In genomic region chr12:795305-795704, GRCh38 we compare ENCODE assay signal across 1 cellular context.
TF ChIP-seq lines count a peak whose summit lies in the region.

No MANE protein-coding gene starts in this region.

TF ChIP-seq in SK-N-SH, 30 proteins besides CTCF, POLR2A, EP300 and RAD21 (continued from another document):
- TF ChIP-seq USF2 (IDR thresholded peaks at IDR 0.05; ENCODE audit: borderline replicate concordance, low read depth, low read length) (no peak), FOXJ3 (CRISPR knock-in tag; IDR thresholded peaks at IDR 0.05) (no peak), FOXM1 (IDR thresholded peaks at IDR 0.05; ENCODE audit: low read depth) (no peak), ELF1 (IDR thresholded peaks at IDR 0.05) (no peak), RCOR1 (IDR thresholded peaks at IDR 0.05; ENCODE audit: low read length) (peak; percentile 13; the same call in 1 of the 2 replicates), SMC3 (IDR thresholded peaks at IDR 0.05; ENCODE audit: low read depth, low read length) (no peak), USF1 (IDR thresholded peaks at IDR 0.05; ENCODE audit: borderline replicate concordance, low read depth) (no peak), TEAD4 (IDR thresholded peaks at IDR 0.05; ENCODE audit: borderline replicate concordance, insufficient read depth) (no peak), IRF3 (IDR thresholded peaks at IDR 0.05; ENCODE audit: low read depth, low read length) (no peak), REST (IDR thresholded peaks at IDR 0.05; ENCODE audit: low read depth, low read length) (no peak), TCF12 (IDR thresholded peaks at IDR 0.05) (peak; percentile 41; the same call in 1 of the 2 replicates), SIN3A (IDR thresholded peaks at IDR 0.05; ENCODE audit: borderline replicate concordance, low read depth, low read length) (no peak), GATA2 (CRISPR knock-in tag; IDR thresholded peaks at IDR 0.05) (peak; percentile 44), YY1 (IDR thresholded peaks at IDR 0.05; ENCODE audit: low read depth) (no peak), POLR2AphosphoS5 (IDR thresholded peaks at IDR 0.05; ENCODE audit: low read depth, low read length) (no peak), RXRA (IDR thresholded peaks at IDR 0.05; ENCODE audit: borderline replicate concordance, low read depth) (no peak), FOSL2 (IDR thresholded peaks at IDR 0.05; ENCODE audit: borderline replicate concordance, low read depth) (no peak)
